In the genomic region with DNA sequence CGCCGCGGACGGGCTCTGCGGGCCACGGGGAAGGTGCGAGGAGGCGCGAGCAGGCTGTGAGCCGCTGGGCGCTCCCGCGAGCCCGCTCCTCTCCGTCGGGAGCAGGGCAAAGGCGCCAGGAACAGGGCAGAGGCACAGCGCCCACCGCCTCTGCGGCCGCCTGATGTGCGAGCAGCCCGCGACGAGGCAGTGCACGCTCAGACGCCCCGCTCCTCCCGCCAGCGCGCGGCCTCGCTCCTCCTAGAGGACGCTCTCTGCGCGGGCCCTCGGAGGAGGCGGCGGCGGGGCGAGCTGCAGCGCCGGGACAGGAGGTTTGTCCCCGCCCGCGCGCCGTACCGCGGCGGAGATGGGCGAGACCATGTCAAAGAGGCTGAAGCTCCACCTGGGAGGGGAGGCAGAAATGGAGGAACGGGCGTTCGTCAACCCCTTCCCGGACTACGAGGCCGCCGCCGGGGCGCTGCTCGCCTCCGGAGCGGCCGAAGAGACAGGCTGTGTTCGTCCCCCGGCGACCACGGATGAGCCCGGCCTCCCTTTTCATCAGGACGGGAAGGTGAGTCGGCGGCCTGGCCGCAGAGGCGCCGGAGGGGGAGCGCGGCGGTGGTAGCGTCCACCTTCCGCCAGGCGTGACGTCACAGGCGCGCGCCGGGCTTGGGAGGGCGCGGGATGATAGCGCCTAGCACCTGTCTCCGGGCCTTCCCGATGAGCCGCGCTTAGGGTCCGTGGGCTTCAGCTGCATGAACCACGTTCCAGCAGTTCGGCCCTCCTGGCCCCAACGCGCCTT, we compare ENCODE assay signal across 1 cellular context.
TF ChIP-seq lines count a peak whose summit lies in the region.

No MANE protein-coding gene starts in this region.

TF ChIP-seq in Ishikawa, 13 proteins besides CTCF, POLR2A, EP300 and RAD21 (continued from another document):
- TF ChIP-seq TAF1 (IDR thresholded peaks at IDR 0.05; ENCODE audit: low read depth) (peak; percentile 78), FOXM1 (IDR thresholded peaks at IDR 0.05; ENCODE audit: borderline replicate concordance, low read depth) (no peak), TEAD4 (IDR thresholded peaks at IDR 0.05) (no peak; the same call in 1 of the 2 replicates), CREB1 (IDR thresholded peaks at IDR 0.05; ENCODE audit: low read depth) (peak; percentile 97), NFIC (IDR thresholded peaks at IDR 0.05) (no peak; the same call in 1 of the 2 replicates)
